ENCODE assay signal across 1 cellular context in genomic region chr6:15493437-15494168, GRCh38.
TF ChIP-seq lines count a peak whose summit lies in the region.

No MANE protein-coding gene starts in this region.

TF ChIP-seq in GM23338, 12 proteins besides CTCF, POLR2A, EP300 and RAD21 (continued from another document):
- TF ChIP-seq JUNB (IDR thresholded peaks at IDR 0.05; ENCODE audit: unreplicated experiment): no peak
- no peak for TF ChIP-seq ZNF331 (CRISPR knock-in tag; IDR thresholded peaks at IDR 0.05; ENCODE audit: low read depth)
- no peak for TF ChIP-seq POLR2AphosphoS5 (IDR thresholded peaks at IDR 0.05; ENCODE audit: low read depth)
- no peak for TF ChIP-seq ZNF462 (CRISPR knock-in tag; IDR thresholded peaks at IDR 0.05)
- TF ChIP-seq STAT1 (IDR thresholded peaks at IDR 0.05; ENCODE audit: unreplicated experiment): no peak
